8 cellular contexts compared by ENCODE assay signal in the genomic region with DNA sequence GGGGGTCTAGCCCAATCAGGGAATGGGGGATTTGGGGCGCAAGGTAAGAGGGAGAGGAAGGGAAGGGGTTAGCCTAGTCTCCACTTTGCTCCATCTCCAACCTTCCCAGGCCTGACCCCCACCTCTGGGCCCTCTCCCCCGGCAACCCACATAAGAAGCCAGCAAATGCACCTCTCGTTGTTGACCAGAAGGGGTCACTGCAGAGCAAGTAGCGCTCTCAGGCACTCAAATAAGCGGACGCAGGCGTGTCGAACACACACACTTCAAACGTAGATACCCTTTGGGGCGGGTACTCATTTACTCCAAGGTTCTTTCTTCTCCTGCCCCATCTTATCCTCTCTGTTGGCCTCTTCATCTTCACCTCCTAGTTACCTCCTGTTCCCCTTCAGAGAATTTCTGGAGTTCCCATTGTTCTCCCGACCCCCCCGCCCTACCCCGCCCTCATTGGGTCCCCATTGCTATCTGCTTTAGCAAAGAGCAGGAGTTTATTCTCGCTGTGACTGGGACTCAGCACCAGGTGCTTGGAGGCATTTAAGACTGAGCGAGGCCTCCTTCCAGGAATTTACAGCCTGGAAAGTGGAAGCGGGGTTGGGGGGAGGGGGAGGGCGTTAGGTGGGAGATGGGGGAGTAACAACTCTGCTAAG. TPM values are rescaled to one million over a fixed set of nuclear protein-coding genes. Genes with fewer than 3 reads are reported as not detected.
DNase-seq lines count a peak whose midpoint lies in the region; ATAC-seq, FAIRE-seq and TF ChIP-seq lines count a peak whose summit lies in the region.

No MANE protein-coding gene starts in this region.

- H3K27me3 ChIP-seq in astrocyte (ENCODE audit: insufficient read depth, low read length) (peaks cover 3% of the 10 kb centered on the region), iPS-18a (ENCODE audit: control insufficient read depth, insufficient read depth, low read length) (peaks cover 19% of the 10 kb centered on the region)

- H3K36me3 ChIP-seq in astrocyte (ENCODE audit: insufficient read depth, low read length) = no peaks in the 10 kb centered on the region
- no peaks in the 10 kb centered on the region for H3K36me3 ChIP-seq in iPS-18a (ENCODE audit: control insufficient read depth, low read depth, low read length)

- H3K4me3 ChIP-seq in astrocyte (ENCODE audit: insufficient read depth, low read depth, low read length) = no peak overlapping the region
- peak overlapping the region; percentile 90 for H3K4me3 ChIP-seq in iPS-18a (ENCODE audit: low read length)

- H4K20me1 ChIP-seq in astrocyte (ENCODE audit: insufficient read depth, low read length) = no peaks in the 10 kb centered on the region

- no peak overlapping the region for H3K4me2 ChIP-seq in astrocyte (ENCODE audit: low read length)

- no peaks in the 10 kb centered on the region for H3K79me2 ChIP-seq in astrocyte (ENCODE audit: insufficient read depth, low read length)

- DNase-seq in EH (ENCODE audit: low read depth) = peak; percentile 27
- peak; percentile 72 to 89 for DNase-seq in NCI-H446 (lab: John Stamatoyannopoulos, UW)
- peak; percentile 2 for DNase-seq in astrocyte (ENCODE audit: low read depth)
- DNase-seq in stimulated activated naive CD8-positive, alpha-beta T cell treated with anti-CD3 and anti-CD28 coated beads, Interleukin-15, Interleukin-2, amounts not matched to agents 100 U/mL and 50 U/mL, for 24 hours = peak; percentile 18
- no peak for DNase-seq in T-helper 17 cell
- DNase-seq in GOT3 (lab: John Stamatoyannopoulos, UW) = no peak

- H3K4me3 Mint-ChIP-seq in astrocyte (ENCODE audit: unreplicated experiment) (peak overlapping the region; percentile 27), T-helper 17 cell (no peak overlapping the region)

- no peaks in the 10 kb centered on the region for H3K9me3 Mint-ChIP-seq in astrocyte (ENCODE audit: unreplicated experiment)

- H3K9ac ChIP-seq in astrocyte (ENCODE audit: low read length) (no peak overlapping the region), iPS-18a (ENCODE audit: low read length) (peak overlapping the region; percentile 45)

- H3K4me1 Mint-ChIP-seq in astrocyte (ENCODE audit: low read depth, unreplicated experiment) (peaks cover 3% of the 10 kb centered on the region), T-helper 17 cell (no peaks in the 10 kb centered on the region)

- no peak for FAIRE-seq in astrocyte (lab: Jason Lieb, UNC)

- no peak overlapping the region for H2AFZ ChIP-seq in astrocyte (ENCODE audit: low read depth, low read length)

- ATAC-seq in HG03066 (IDR thresholded peaks at IDR 0.05; ENCODE audit: low read depth, unreplicated experiment) (peak; percentile 68), T-helper 17 cell (no peak)
- no peak for ATAC-seq in stimulated activated naive CD8-positive, alpha-beta T cell treated with anti-CD3 and anti-CD28 coated beads, Interleukin-15, Interleukin-2, amounts not matched to agents 100 U/mL and 50 U/mL, for 24 hours

- H3K27ac Mint-ChIP-seq in astrocyte (ENCODE audit: unreplicated experiment) = no peak overlapping the region
- no peak overlapping the region for H3K27ac Mint-ChIP-seq in T-helper 17 cell

- H3K27me3 Mint-ChIP-seq in astrocyte (ENCODE audit: low read depth, unreplicated experiment) (peaks cover 69% of the 10 kb centered on the region), T-helper 17 cell (peaks cover 21% of the 10 kb centered on the region)

- H3K4me1 ChIP-seq in astrocyte (ENCODE audit: insufficient read depth, low read length) = no peaks in the 10 kb centered on the region
- H3K4me1 ChIP-seq in iPS-18a (ENCODE audit: control insufficient read depth, low read depth, low read length) = peaks cover 8% of the 10 kb centered on the region

- H3K9me3 ChIP-seq in astrocyte (ENCODE audit: insufficient read depth, low read depth, low read length) (no peaks in the 10 kb centered on the region), iPS-18a (ENCODE audit: control insufficient read depth, low read depth, low read length) (no peaks in the 10 kb centered on the region), T-helper 17 cell (ENCODE audit: control insufficient read depth, low read length, poor library complexity, severe bottlenecking) (no peaks in the 10 kb centered on the region)

- no peak overlapping the region for H3K27ac ChIP-seq in astrocyte (ENCODE audit: low read depth, low read length)
- H3K27ac ChIP-seq in iPS-18a (ENCODE audit: low read length) = no peak overlapping the region

- H3K36me3 Mint-ChIP-seq in astrocyte (ENCODE audit: low read depth, unreplicated experiment) (no peaks in the 10 kb centered on the region), T-helper 17 cell (ENCODE audit: low read depth) (no peaks in the 10 kb centered on the region)

- TF ChIP-seq CTCF in astrocyte (IDR thresholded peaks at IDR 0.05; ENCODE audit: insufficient read depth, low read depth, low read length) = peak; percentile 41

RNA-seq across cellular contexts. Expression of gene SRRM4, which starts 1.5 kb away (rescaled TPM):
- total RNA-seq in astrocyte (0.30 and 0.46 TPM in 2 replicates), T-helper 17 cell (not detected)

Comparison
In these comparisons a context has a peak if more than half of its experiments do, and no peak if none do; other contexts are left out.
1. DNase-seq: peak in EH (single experiment), NCI-H446 (2 of 2), astrocyte (single experiment) and stimulated activated naive CD8-positive, alpha-beta T cell treated with anti-CD3 and anti-CD28 coated beads, Interleukin-15, Interleukin-2, amounts not matched to agents 100 U/mL and 50 U/mL, for 24 hours (single experiment); none in T-helper 17 cell (0 of 3) and GOT3 (single experiment).